ENCODE assay signal across 15 cellular contexts in genomic region chr22:38451864-38452263, GRCh38. TPM values are rescaled to one million over a fixed set of nuclear protein-coding genes. Genes with fewer than 3 reads are reported as not detected.
A peak's percentile ranks its signal among the peaks of the same experiment; 100 is the strongest.
DNase-seq lines count a peak whose midpoint lies in the region; ATAC-seq, FAIRE-seq and TF ChIP-seq lines count a peak whose summit lies in the region.
"Had no signal": no experiment of that assay in that cellular context is flagged by ENCODE, and none has a peak within 500 bp of the region (broad histone marks: within the 10 kb centered on the region; RNA-seq: fewer than 3 reads in every experiment).

No MANE protein-coding gene starts in this region.

- H3K36me3 ChIP-seq in heart right ventricle (no peaks in the 10 kb centered on the region), HEK293 (ENCODE audit: control insufficient read depth in 2 of 2, insufficient read depth in 1 of 2, low read length in 2 of 2) (no peaks in the 10 kb centered on the region), K562 (ENCODE audit: control insufficient read depth, insufficient read depth, low read length) (no peaks in the 10 kb centered on the region), H1 (ENCODE audit: control insufficient read depth in 2 of 4, insufficient read depth in 4 of 4, low read length in 3 of 4) (no peaks in the 10 kb centered on the region; a peak in 1 of 8 replicates)
- H3K36me3 ChIP-seq: BLaER1 treated with 17β-estradiol and CSF1 and Interleukin-3, amounts not matched to agents 10 nM and 100 nM had no signal

- no peaks in the 10 kb centered on the region for H3K9me3 ChIP-seq in heart right ventricle
- no peaks in the 10 kb centered on the region for H3K9me3 ChIP-seq in HEK293 (ENCODE audit: control insufficient read depth, insufficient read depth, low read depth, low read length)
- H3K9me3 ChIP-seq in K562 (replicated peaks; ENCODE audit: control insufficient read depth, insufficient read depth, low read depth, low read length), result no peaks in the 10 kb centered on the region
- H3K9me3 ChIP-seq in H1 (ENCODE audit: insufficient read depth in 2 of 2, low read depth in 1 of 2, low read length in 1 of 2), result no peaks in the 10 kb centered on the region
- H3K9me3 ChIP-seq: BLaER1 treated with 17β-estradiol and CSF1 and Interleukin-3, amounts not matched to agents 10 nM and 100 nM had no signal

- peaks cover 0 to 1% (median 0%) of the 10 kb centered on the region in 9 donors for H3K9me3 Mint-ChIP-seq in naive thymus-derived CD8-positive, alpha-beta T cell
- H3K9me3 Mint-ChIP-seq: H9 had no signal

- in situ Hi-C loops in K562 (cut with MboI), result no loop called here

- H3K4ac ChIP-seq in H1 (replicated peaks; ENCODE audit: insufficient read length, low read depth, low read length), result no peak overlapping the region

- H3K4me3 ChIP-seq in heart right ventricle (no peak overlapping the region), HEK293 (ENCODE audit: low read depth, low read length) (no peak overlapping the region), K562 (no peak overlapping the region), H1 (ENCODE audit: extremely low read depth in 1 of 4, insufficient read depth in 2 of 4, low read depth in 3 of 4, low read length in 4 of 4) (no peak overlapping the region)
- H3K4me3 ChIP-seq: BLaER1 treated with 17β-estradiol and CSF1 and Interleukin-3, amounts not matched to agents 10 nM and 100 nM; GM23338 had no signal

- CTCF ChIA-PET in HEK293 (lab: Yijun Ruan, JAX) (no interaction called here), K562 (lab: Yijun Ruan, JAX; ENCODE audit: low intra/inter-chr PET ratio) (no interaction called here), H1 (lab: Charles Lee; ENCODE audit: partially characterized antibody) (interaction anchor here (0.6 to 7.4 kb wide), 6 partner anchors 9 to 122 kb away, joined by 3 to 78 read pairs (median 6); partner anchors contain the start of gene DMC1), RWPE1 (lab: Yijun Ruan, JAX) (interaction anchor here (0.7 kb wide), 1 partner anchor 23 kb away, joined by 3 read pairs; no protein-coding TSS in a partner anchor)

- H4K91ac ChIP-seq in H1 (replicated peaks; ENCODE audit: insufficient read length, low read length), result no peak overlapping the region

- no peak overlapping the region for H3K23ac ChIP-seq in H1 (ENCODE audit: insufficient read length)

- H3K79me1 ChIP-seq in H1 (ENCODE audit: low read depth, low read length), result no peaks in the 10 kb centered on the region

- FAIRE-seq in K562 (lab: Jason Lieb, UNC) (no peak), H1 (lab: Jason Lieb, UNC) (no peak)
- FAIRE-seq: HTR-8/SVneo had no signal

- no peak overlapping the region for H3K14ac ChIP-seq in H1 (ENCODE audit: insufficient read length)

- H3K27ac ChIP-seq in heart right ventricle, result peak overlapping the region; percentile 36 to 99 (median 89)
- H3K27ac ChIP-seq in HEK293 (ENCODE audit: extremely low read depth, low read depth, low read length), result no peak overlapping the region
- H3K27ac ChIP-seq in K562 (ENCODE audit: extremely low read depth, low read depth, low read length), result no peak overlapping the region
- no peak overlapping the region for H3K27ac ChIP-seq in H1 (ENCODE audit: low read depth, low read length)
- H3K27ac ChIP-seq in RWPE1, result no peak overlapping the region
- H3K27ac ChIP-seq: BLaER1 treated with 17β-estradiol and CSF1 and Interleukin-3, amounts not matched to agents 10 nM and 100 nM had no signal

- H3K4me1 ChIP-seq in heart right ventricle (peaks cover 6 to 63% (median 24%) of the 10 kb centered on the region in 9 donors), HEK293 (ENCODE audit: control insufficient read depth, insufficient read depth, low read length) (no peaks in the 10 kb centered on the region), K562 (replicated peaks in 1 of 2; ENCODE audit: control insufficient read depth in 2 of 2, insufficient read depth in 2 of 2, low read length in 2 of 2) (peaks cover 0 to 39% of the 10 kb centered on the region in 2 experiments; a peak in 3 of 5 replicates), H1 (replicated peaks in 1 of 4; ENCODE audit: control insufficient read depth in 3 of 4, insufficient read depth in 4 of 4, low read length in 3 of 4) (peaks cover 0 to 18% (median 9%) of the 10 kb centered on the region in 4 experiments; a peak in 6 of 7 replicates)

- no peak for TF ChIP-seq EP300 in K562 (IDR thresholded peaks at IDR 0.05; ENCODE audit: low read length)
- no peak for TF ChIP-seq EP300 in H1 (IDR thresholded peaks at IDR 0.05; ENCODE audit: borderline replicate concordance in 1 of 2, low read depth in 2 of 2, low read length in 2 of 2)

- H4K20me1 ChIP-seq in K562 (replicated peaks; ENCODE audit: control insufficient read depth, insufficient read depth, low read length), result peaks cover 11% of the 10 kb centered on the region; the same call in 1 of the 2 replicates
- H4K20me1 ChIP-seq in H1 (replicated peaks in 1 of 2; ENCODE audit: control insufficient read depth in 1 of 2, insufficient read depth in 2 of 2, low read length in 2 of 2), result peaks cover 5 to 10% of the 10 kb centered on the region in 2 experiments

- H3K27me3 Mint-ChIP-seq in naive thymus-derived CD8-positive, alpha-beta T cell, result peaks cover 28 to 69% (median 31%) of the 10 kb centered on the region in 5 donors

- intact Hi-C loops in heart right ventricle (cut with DNase I), result loop anchor here in 2 of 10 donors (2.0 to 5.0 kb wide), 2 partner anchors 37 to 40 kb away; no protein-coding TSS in a partner anchor
- intact Hi-C loops in Right ventricle myocardium superior (cut with DNase I), result no loop called here
- intact Hi-C loops in K562 (cut with micrococcal nuclease), result no loop called here

- H2BK15ac ChIP-seq in H1 (ENCODE audit: low read length), result 0 out of 2 replicates have a peak overlapping the region, but pooled peaks have one; percentile 61

- peaks cover 0 to 10% (median 0%) of the 10 kb centered on the region in 3 donors for H3K36me3 Mint-ChIP-seq in naive thymus-derived CD8-positive, alpha-beta T cell

- H3K9me1 ChIP-seq in K562 (ENCODE audit: control insufficient read depth, insufficient read depth, low read length), result no peaks in the 10 kb centered on the region

- TF ChIP-seq RAD21 in K562 (CRISPR knock-in tag; conservative IDR thresholded peaks at IDR 0.05 in 1 of 2, IDR thresholded peaks at IDR 0.05 in 1 of 2) (no peak), H1 (IDR thresholded peaks at IDR 0.05 in 1 of 2, conservative IDR thresholded peaks at IDR 0.05 in 1 of 2; ENCODE audit: low read depth in 2 of 2, low read length in 2 of 2) (no peak)

- POLR2A ChIA-PET in HEK293 (lab: Yijun Ruan, JAX) (no interaction called here), K562 (lab: Yijun Ruan, JAX) (interaction anchor here (1.0 kb wide), 1 partner anchor 16 kb away, joined by 4 read pairs; the partner anchor contains the start of gene KDELR3), H1 (lab: Charles Lee; ENCODE audit: partially characterized antibody) (interaction anchor here (0.6 to 3.3 kb wide), 7 partner anchors 10 to 53 kb away, joined by 3 to 11 read pairs (median 4); partner anchors contain the start of gene KDELR3), RWPE1 (lab: Yijun Ruan, JAX; ENCODE audit: low non-redundant PET) (no interaction called here)
- POLR2A ChIA-PET in naive thymus-derived CD8-positive, alpha-beta T cell (lab: Charles Lee), result no interaction called here

- H2BK20ac ChIP-seq in H1 (ENCODE audit: low read length), result no peak overlapping the region

- WGBS in heart right ventricle, 2 donors, result 34 to 46% methylated on average over 4 of the region's 4 CpGs
- 32% methylated on average over 4 of the region's 4 CpGs for WGBS in K562 (ENCODE audit: insufficient coverage, low coverage, missing lambda C conversion rate)
- 81% methylated on average over 4 of the region's 4 CpGs; no CpG with 5 or more reads in 1 of the 2 experiments for WGBS in H1 (ENCODE audit: extremely low coverage in 1 of 2, insufficient coverage in 1 of 2, insufficient read length in 1 of 2, insufficient replicate concordance in 2 of 2, low coverage in 1 of 2, low lambda C conversion rate in 2 of 2, missing lambda C conversion rate in 1 of 2), 2 experiments

- no peak overlapping the region for H3K18ac ChIP-seq in H1 (ENCODE audit: extremely low read depth, low read length)

- H2BK120ac ChIP-seq in H1 (replicated peaks; ENCODE audit: low read depth, low read length), result no peak overlapping the region

- no peak overlapping the region for H3K56ac ChIP-seq in H1 (replicated peaks; ENCODE audit: insufficient read length, low read depth, low read length)

- no peak overlapping the region for H3K4me2 ChIP-seq in K562 (ENCODE audit: insufficient read depth, low read length)
- no peak overlapping the region for H3K4me2 ChIP-seq in H1 (ENCODE audit: insufficient read depth in 1 of 2, low read depth in 2 of 2, low read length in 2 of 2)
- H3K4me2 ChIP-seq: BLaER1 treated with 17β-estradiol and CSF1 and Interleukin-3, amounts not matched to agents 10 nM and 100 nM; GM23338 had no signal

- no peak overlapping the region for H3K27ac Mint-ChIP-seq in naive thymus-derived CD8-positive, alpha-beta T cell
- H3K27ac Mint-ChIP-seq: CD4-positive, CD25-positive, alpha-beta regulatory T cell; GM23338; H9 had no signal

- H3K23me2 ChIP-seq in H1 (ENCODE audit: low read depth, low read length), result peaks cover 17% of the 10 kb centered on the region; the same call in 1 of the 2 replicates

- H2BK5ac ChIP-seq in H1 (ENCODE audit: low read depth, low read length), result no peak overlapping the region

- peaks cover 8 to 16% (median 10%) of the 10 kb centered on the region in 4 donors for H3K4me1 Mint-ChIP-seq in naive thymus-derived CD8-positive, alpha-beta T cell

- H2AK5ac ChIP-seq in H1 (ENCODE audit: low read depth, low read length), result 0 out of 2 replicates have a peak overlapping the region, but pooled peaks have one; percentile 53

- H3K9ac ChIP-seq in K562 (ENCODE audit: insufficient read depth in 1 of 2, low read depth in 2 of 2, low read length in 2 of 2) (no peak overlapping the region), H1 (replicated peaks in 1 of 4; ENCODE audit: extremely low read depth in 1 of 4, low read depth in 3 of 4, low read length in 3 of 4) (no peak overlapping the region)
- H3K9ac ChIP-seq: BLaER1 treated with 17β-estradiol and CSF1 and Interleukin-3, amounts not matched to agents 10 nM and 100 nM had no signal

- TF ChIP-seq POLR2A in K562 (conservative IDR thresholded peaks at IDR 0.05) (no peak), H1 (IDR thresholded peaks at IDR 0.05; ENCODE audit: control extremely low read depth in 1 of 2, low read depth in 2 of 2, low read length in 2 of 2) (no peak)

- TF ChIP-seq CTCF in heart right ventricle (IDR thresholded peaks at IDR 0.05) (no peak), HEK293 (tag by site-specific recombination; IDR thresholded peaks at IDR 0.05) (no peak), K562 (IDR thresholded peaks at IDR 0.05 in 2 of 3, conservative IDR thresholded peaks at IDR 0.05 in 1 of 3; ENCODE audit: insufficient read depth in 2 of 3, low read depth in 1 of 3, low read length in 3 of 3) (no peak), H1 (IDR thresholded peaks at IDR 0.05; ENCODE audit: control extremely low read depth in 1 of 3, insufficient read depth in 1 of 3, low read depth in 1 of 3, low read length in 3 of 3) (no peak), RWPE1 (conservative IDR thresholded peaks at IDR 0.05; ENCODE audit: low read depth) (no peak)

- H3K27me3 ChIP-seq in heart right ventricle (peaks cover 6 to 85% (median 61%) of the 10 kb centered on the region in 7 donors), K562 (ENCODE audit: control insufficient read depth in 2 of 2, insufficient read depth in 2 of 2, low read length in 2 of 2) (no peaks in the 10 kb centered on the region; a peak in 1 of 5 replicates), H1 (replicated peaks in 1 of 4; ENCODE audit: control insufficient read depth in 3 of 4, extremely low read depth in 1 of 4, insufficient read depth in 3 of 4, low read length in 3 of 4) (peaks cover 15 to 35% (median 29%) of the 10 kb centered on the region in 4 experiments)

- no peak overlapping the region for H4K5ac ChIP-seq in H1 (ENCODE audit: insufficient read length, low read depth, low read length)

- no peak overlapping the region for H4K8ac ChIP-seq in H1 (ENCODE audit: extremely low read depth, insufficient read depth, low read length)

- no peaks in the 10 kb centered on the region for H3K79me2 ChIP-seq in K562 (ENCODE audit: control insufficient read depth, insufficient read depth, low read length)
- H3K79me2 ChIP-seq in H1 (ENCODE audit: control insufficient read depth in 1 of 2, insufficient read depth in 2 of 2, low read length in 2 of 2), result no peaks in the 10 kb centered on the region

- H2BK12ac ChIP-seq in H1 (ENCODE audit: low read depth, low read length), result no peak overlapping the region

- DNase-seq in heart right ventricle, result no peak
- DNase-seq in Right ventricle myocardium superior, result no peak
- DNase-seq in K562 (ENCODE audit: extremely low read depth in 1 of 4, low spot score in 3 of 4), result no peak
- no peak for DNase-seq in H1 (ENCODE audit: low read depth in 1 of 2, low spot score in 2 of 2)
- no peak for DNase-seq in RWPE1 (ENCODE audit: low spot score)
- DNase-seq in ureter (ENCODE audit: low spot score), result no peak
- DNase-seq in naive thymus-derived CD8-positive, alpha-beta T cell, result no peak
- DNase-seq: ACHN; CD4-positive, CD25-positive, alpha-beta regulatory T cell; H9 had no signal

- no peak overlapping the region for H2AFZ ChIP-seq in K562 (ENCODE audit: low read depth, low read length)
- H2AFZ ChIP-seq in H1 (ENCODE audit: low read length), result no peak overlapping the region
- H2AFZ ChIP-seq: GM23338 had no signal

- H3K4me3 Mint-ChIP-seq in naive thymus-derived CD8-positive, alpha-beta T cell, result no peak overlapping the region
- H3K4me3 Mint-ChIP-seq: CD4-positive, CD25-positive, alpha-beta regulatory T cell; GM23338 had no signal

- ATAC-seq in heart right ventricle (no peak), Right ventricle myocardium superior (ENCODE audit: poor library complexity) (no peak), K562 (no peak)
- ATAC-seq in naive thymus-derived CD8-positive, alpha-beta T cell, result no peak
- ATAC-seq: GM23338 had no signal

- no TSS peak for BruUV-seq in K562 (replicated peaks; lab: Mats Ljungman, UMichigan)

RNA-seq across cellular contexts. Expression of gene KCNJ4, which starts 3.1 kb away (rescaled TPM):
- 10 to 100 TPM in 9 of 10 donors, 1 to 10 TPM in 1; 4.9 to 93.3 (median 43.9) TPM for total RNA-seq in heart right ventricle
- polyA plus RNA-seq in heart right ventricle, result 10 to 100 TPM in 1 of 2 donors, 1 to 10 TPM in 1; 7.6 to 19.5 TPM
- total RNA-seq in Right ventricle myocardium superior, result 16.6 TPM
- 0.23 TPM in 1 of 2 replicates, not detected in the other for total RNA-seq in K562 (2011; cell fraction: chromatin; rRNA removed; ENCODE audit: low replicate concordance)
- 0.26 and 0.33 TPM in 2 replicates for total RNA-seq in K562 (2011; cell fraction: nucleolus; rRNA removed)
- not detected in 2 replicates for total RNA-seq in K562 (2011; cell fraction: nucleoplasm; rRNA removed)
- total RNA-seq in K562 (2014; rRNA removed), result 0.09 and 0.41 TPM in 2 replicates
- not detected in 2 replicates for total RNA-seq in K562 (2014; rRNA removed; fragmentation: Illumina TruSeq; extraction: Trizol)
- total RNA-seq in K562 (2015; rRNA removed; fragmentation: Illumina TruSeq; extraction: Trizol), result not detected in 2 replicates
- 0.13 and 0.55 TPM in 2 replicates for total RNA-seq in K562 (2021)
- 0.07 and 0.18 TPM in 2 replicates for polyA plus RNA-seq in K562 (2011; rRNA removed)
- polyA plus RNA-seq in K562 (2011; cell fraction: cytosol; rRNA removed), result 0.13 and 0.24 TPM in 2 replicates
- 0.10 TPM in 2 replicates for polyA plus RNA-seq in K562 (2011; cell fraction: nucleus; rRNA removed)
- polyA plus RNA-seq in K562 (2012), result 0.07 and 0.15 TPM in 2 replicates
- 0.07 and 0.28 TPM in 2 replicates for polyA plus RNA-seq in K562 (2014; fragmentation: Illumina TruSeq; extraction: Trizol)
- polyA plus RNA-seq in K562 (2014; fragmentation: Nextera tagmentation; extraction: Ambion mirVana), result not detected
- 0.20 and 0.27 TPM in 2 replicates for polyA plus RNA-seq in K562 (2014; rRNA removed)
- polyA minus RNA-seq in K562 (2011; rRNA and poly(A)+ RNA removed), result 0.09 TPM in 1 of 2 replicates, not detected in the other
- 0.38 TPM in 1 of 2 replicates, not detected in the other for polyA minus RNA-seq in K562 (2011; cell fraction: cytosol; rRNA and poly(A)+ RNA removed)
- 0.22 TPM in 1 of 2 replicates, not detected in the other for polyA minus RNA-seq in K562 (2011; cell fraction: nucleus; rRNA and poly(A)+ RNA removed)
- total RNA-seq in H1 (2021; fragmentation: NEBNext Ultra II Directional; extraction: Animal tissue kit (Norgen Biotek cat#: 25700)), result 2.2 and 2.3 TPM in 2 replicates
- polyA plus RNA-seq in H1 (2011; rRNA removed), result 1.4 TPM in 2 replicates
- polyA plus RNA-seq in H1 (2011; cell fraction: cytosol; rRNA removed), result 1.3 TPM
- polyA plus RNA-seq in H1 (2011; cell fraction: nucleus; rRNA removed), result 1.2 TPM
- 1.0 to 3.7 TPM (median 2.6 TPM) in 4 replicates for polyA plus RNA-seq in H1 (2012, experiment 1 of 2)
- 1.2 TPM for polyA plus RNA-seq in H1 (2012, experiment 2 of 2)
- 1.2 TPM for polyA plus RNA-seq in H1 (2013, experiment 1 of 2)
- polyA plus RNA-seq in H1 (2013, experiment 2 of 2), result 1.3 TPM
- 0.41 TPM in 2 replicates for polyA minus RNA-seq in H1 (2011; rRNA and poly(A)+ RNA removed)
- polyA minus RNA-seq in H1 (2011; cell fraction: cytosol; rRNA and poly(A)+ RNA removed), result 1.8 TPM
- not detected for polyA minus RNA-seq in H1 (2011; cell fraction: nucleus; rRNA and poly(A)+ RNA removed)
- total RNA-seq in ureter, result not detected
- not detected for total RNA-seq in naive thymus-derived CD8-positive, alpha-beta T cell
- not detected for polyA plus RNA-seq in naive thymus-derived CD8-positive, alpha-beta T cell
- total RNA-seq: A172; CD4-positive, CD25-positive, alpha-beta regulatory T cell had no signal
- polyA plus RNA-seq: CD4-positive, CD25-positive, alpha-beta regulatory T cell had no signal

RNA-seq across cellular contexts. Expression of gene KDELR3, which starts 16.0 kb away (rescaled TPM):
- total RNA-seq in heart right ventricle (10 to 100 TPM in 3 of 10 donors, 1 to 10 TPM in 7; 3.4 to 12.9 (median 7.9) TPM), Right ventricle myocardium superior (3.1 TPM), K562 (2014; rRNA removed) (8.8 and 10.9 TPM in 2 replicates), K562 (2014; rRNA removed; fragmentation: Illumina TruSeq; extraction: Trizol) (9.6 and 10.8 TPM in 2 replicates), K562 (2015; rRNA removed; fragmentation: Illumina TruSeq; extraction: Trizol) (7.1 and 7.4 TPM in 2 replicates), K562 (2021) (10.6 and 12.2 TPM in 2 replicates), ureter (7.5 TPM)
- polyA plus RNA-seq in heart right ventricle (10 to 100 TPM in 1 of 2 donors, 1 to 10 TPM in 1; 9.4 to 11.5 TPM), K562 (2011; rRNA removed) (44.8 and 49.1 TPM in 2 replicates), K562 (2014; fragmentation: Illumina TruSeq; extraction: Trizol) (18.7 and 23.6 TPM in 2 replicates), K562 (2014; fragmentation: Nextera tagmentation; extraction: Ambion mirVana) (1 to 10 TPM; 7.6 to 8.5 TPM), K562 (2014; rRNA removed) (13.7 and 19.7 TPM in 2 replicates), H1 (2011; rRNA removed) (8.0 and 13.0 TPM in 2 replicates)
- total RNA-seq in K562 (2011; cell fraction: chromatin; rRNA removed; ENCODE audit: low replicate concordance), result 28.0 and 28.7 TPM in 2 replicates
- 33.2 and 33.5 TPM in 2 replicates for total RNA-seq in K562 (2011; cell fraction: nucleolus; rRNA removed)
- 37.2 and 51.0 TPM in 2 replicates for total RNA-seq in K562 (2011; cell fraction: nucleoplasm; rRNA removed)
- 32.6 and 47.4 TPM in 2 replicates for polyA plus RNA-seq in K562 (2011; cell fraction: cytosol; rRNA removed)
- 8.3 and 16.8 TPM in 2 replicates for polyA plus RNA-seq in K562 (2011; cell fraction: nucleus; rRNA removed)
- polyA plus RNA-seq in K562 (2012), result 11.4 and 20.4 TPM in 2 replicates
- polyA minus RNA-seq in K562 (2011; rRNA and poly(A)+ RNA removed), result 21.7 and 25.7 TPM in 2 replicates
- polyA minus RNA-seq in K562 (2011; cell fraction: cytosol; rRNA and poly(A)+ RNA removed), result 8.5 and 11.5 TPM in 2 replicates
- polyA minus RNA-seq in K562 (2011; cell fraction: nucleus; rRNA and poly(A)+ RNA removed), result 4.0 and 8.4 TPM in 2 replicates
- 7.8 and 7.9 TPM in 2 replicates for total RNA-seq in H1 (2021; fragmentation: NEBNext Ultra II Directional; extraction: Animal tissue kit (Norgen Biotek cat#: 25700))
- 7.9 TPM for polyA plus RNA-seq in H1 (2011; cell fraction: cytosol; rRNA removed)
- polyA plus RNA-seq in H1 (2011; cell fraction: nucleus; rRNA removed), result 4.4 TPM
- polyA plus RNA-seq in H1 (2012, experiment 1 of 2), result 6.7 to 7.7 TPM (median 7.3 TPM) in 4 replicates
- 4.7 TPM for polyA plus RNA-seq in H1 (2012, experiment 2 of 2)
- 14.5 TPM for polyA plus RNA-seq in H1 (2013, experiment 1 of 2)
- 19.3 TPM for polyA plus RNA-seq in H1 (2013, experiment 2 of 2)
- 7.5 and 13.4 TPM in 2 replicates for polyA minus RNA-seq in H1 (2011; rRNA and poly(A)+ RNA removed)
- 3.1 TPM for polyA minus RNA-seq in H1 (2011; cell fraction: cytosol; rRNA and poly(A)+ RNA removed)
- 4.7 TPM for polyA minus RNA-seq in H1 (2011; cell fraction: nucleus; rRNA and poly(A)+ RNA removed)
- not detected for total RNA-seq in naive thymus-derived CD8-positive, alpha-beta T cell
- under 1 TPM in 2 of 3 donors, not detected in 1; 0.11 to 0.28 TPM for polyA plus RNA-seq in naive thymus-derived CD8-positive, alpha-beta T cell
- total RNA-seq: CD4-positive, CD25-positive, alpha-beta regulatory T cell had no signal

RNA-seq across cellular contexts. Expression of gene DDX17, which starts 54.2 kb away (rescaled TPM):
- 100 to 1,000 TPM; 156 to 236 (median 169) TPM for total RNA-seq in heart right ventricle
- polyA plus RNA-seq in heart right ventricle, result 100 to 1,000 TPM in 1 of 2 donors, 10 to 100 TPM in 1; 76.2 to 241 TPM
- 193 TPM for total RNA-seq in Right ventricle myocardium superior
- 606 and 912 TPM in 2 replicates for total RNA-seq in K562 (2011; cell fraction: chromatin; rRNA removed; ENCODE audit: low replicate concordance)
- total RNA-seq in K562 (2011; cell fraction: nucleolus; rRNA removed), result 357 and 403 TPM in 2 replicates
- total RNA-seq in K562 (2011; cell fraction: nucleoplasm; rRNA removed), result 494 and 663 TPM in 2 replicates
- 330 and 355 TPM in 2 replicates for total RNA-seq in K562 (2014; rRNA removed)
- total RNA-seq in K562 (2014; rRNA removed; fragmentation: Illumina TruSeq; extraction: Trizol), result 165 and 171 TPM in 2 replicates
- 182 and 189 TPM in 2 replicates for total RNA-seq in K562 (2015; rRNA removed; fragmentation: Illumina TruSeq; extraction: Trizol)
- 216 and 224 TPM in 2 replicates for total RNA-seq in K562 (2021)
- polyA plus RNA-seq in K562 (2011; rRNA removed), result 421 and 553 TPM in 2 replicates
- polyA plus RNA-seq in K562 (2011; cell fraction: cytosol; rRNA removed), result 303 and 320 TPM in 2 replicates
- polyA plus RNA-seq in K562 (2011; cell fraction: nucleus; rRNA removed), result 1,663 and 2,084 TPM in 2 replicates
- 105 and 137 TPM in 2 replicates for polyA plus RNA-seq in K562 (2012)
- 160 and 185 TPM in 2 replicates for polyA plus RNA-seq in K562 (2014; fragmentation: Illumina TruSeq; extraction: Trizol)
- 10 to 100 TPM; 17.6 to 66.9 TPM for polyA plus RNA-seq in K562 (2014; fragmentation: Nextera tagmentation; extraction: Ambion mirVana)
- polyA plus RNA-seq in K562 (2014; rRNA removed), result 252 and 270 TPM in 2 replicates
- polyA minus RNA-seq in K562 (2011; rRNA and poly(A)+ RNA removed), result 387 and 408 TPM in 2 replicates
- polyA minus RNA-seq in K562 (2011; cell fraction: cytosol; rRNA and poly(A)+ RNA removed), result 127 and 132 TPM in 2 replicates
- 457 and 507 TPM in 2 replicates for polyA minus RNA-seq in K562 (2011; cell fraction: nucleus; rRNA and poly(A)+ RNA removed)
- 441 and 448 TPM in 2 replicates for total RNA-seq in H1 (2021; fragmentation: NEBNext Ultra II Directional; extraction: Animal tissue kit (Norgen Biotek cat#: 25700))
- 437 and 698 TPM in 2 replicates for polyA plus RNA-seq in H1 (2011; rRNA removed)
- polyA plus RNA-seq in H1 (2011; cell fraction: cytosol; rRNA removed), result 503 TPM
- 1,685 TPM for polyA plus RNA-seq in H1 (2011; cell fraction: nucleus; rRNA removed)
- polyA plus RNA-seq in H1 (2012, experiment 1 of 2), result 247 to 297 TPM (median 278 TPM) in 4 replicates
- polyA plus RNA-seq in H1 (2012, experiment 2 of 2), result 43.0 TPM
- polyA plus RNA-seq in H1 (2013, experiment 1 of 2), result 243 TPM
- polyA plus RNA-seq in H1 (2013, experiment 2 of 2), result 214 TPM
- 707 and 1,020 TPM in 2 replicates for polyA minus RNA-seq in H1 (2011; rRNA and poly(A)+ RNA removed)
- 330 TPM for polyA minus RNA-seq in H1 (2011; cell fraction: cytosol; rRNA and poly(A)+ RNA removed)
- 755 TPM for polyA minus RNA-seq in H1 (2011; cell fraction: nucleus; rRNA and poly(A)+ RNA removed)
- total RNA-seq in ureter, result 593 TPM
- 1,000 to 10,000 TPM; 1,031 to 1,044 TPM for total RNA-seq in naive thymus-derived CD8-positive, alpha-beta T cell
- 10 to 100 TPM; 27.3 to 38.7 (median 28.2) TPM for polyA plus RNA-seq in naive thymus-derived CD8-positive, alpha-beta T cell

Comparison
In these comparisons a context has a peak if more than half of its experiments do, and no peak if none do; other contexts are left out.
1. H3K27ac ChIP-seq: peak in heart right ventricle (10 of 10); none in HEK293 (single experiment), K562 (single experiment), H1 (single experiment) and RWPE1 (single experiment).
2. CTCF ChIA-PET loops: an anchor here in H1 (0.6 to 7.4 kb wide) and RWPE1 (0.7 kb wide); none called in HEK293 and K562.
3. POLR2A ChIA-PET loops: an anchor here in K562 (1.0 kb wide) and H1 (0.6 to 3.3 kb wide); none called in HEK293, RWPE1 and naive thymus-derived CD8-positive, alpha-beta T cell.